In the genomic region with DNA sequence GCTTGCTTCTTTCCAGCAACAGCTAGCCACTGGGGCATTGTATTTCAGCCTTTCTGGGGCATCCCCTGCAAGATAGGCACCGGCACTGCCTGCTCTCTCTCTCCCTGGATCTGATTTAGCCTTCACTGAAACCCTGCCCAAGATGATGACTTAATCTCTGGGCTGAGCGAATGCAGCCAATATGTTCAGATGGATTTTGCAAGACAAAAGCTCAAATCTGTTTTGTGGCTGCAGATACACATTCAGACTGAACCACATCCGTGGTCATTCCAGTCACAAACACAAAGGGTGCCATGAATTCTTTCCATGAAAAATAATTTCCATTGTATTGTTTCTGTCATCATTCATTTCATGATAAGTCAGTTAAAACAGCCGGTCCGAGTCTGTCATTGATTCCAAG, we compare ENCODE assay signal across 1 cellular context.
TF ChIP-seq lines count a peak whose summit lies in the region.

No MANE protein-coding gene starts in this region.

TF ChIP-seq in IMR-90, 13 proteins besides CTCF, POLR2A, EP300 and RAD21 (continued from another document):
- TF ChIP-seq, protein P1, sequence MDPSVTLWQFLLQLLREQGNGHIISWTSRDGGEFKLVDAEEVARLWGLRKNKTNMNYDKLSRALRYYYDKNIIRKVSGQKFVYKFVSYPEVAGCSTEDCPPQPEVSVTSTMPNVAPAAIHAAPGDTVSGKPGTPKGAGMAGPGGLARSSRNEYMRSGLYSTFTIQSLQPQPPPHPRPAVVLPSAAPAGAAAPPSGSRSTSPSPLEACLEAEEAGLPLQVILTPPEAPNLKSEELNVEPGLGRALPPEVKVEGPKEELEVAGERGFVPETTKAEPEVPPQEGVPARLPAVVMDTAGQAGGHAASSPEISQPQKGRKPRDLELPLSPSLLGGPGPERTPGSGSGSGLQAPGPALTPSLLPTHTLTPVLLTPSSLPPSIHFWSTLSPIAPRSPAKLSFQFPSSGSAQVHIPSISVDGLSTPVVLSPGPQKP (IDR thresholded peaks at IDR 0.05; ENCODE audit: borderline replicate concordance, low read depth, low read length) = no peak
- TF ChIP-seq SMC3 (IDR thresholded peaks at IDR 0.05; ENCODE audit: low read depth, low read length) (no peak), FOS (IDR thresholded peaks at IDR 0.05; ENCODE audit: low read depth, low read length) (no peak), RFX5 (IDR thresholded peaks at IDR 0.05; ENCODE audit: low read depth, low read length) (no peak)
